ENCODE assay signal across 7 cellular contexts in genomic region chr6:163747058-163747457, GRCh38.
DNase-seq lines count a peak whose midpoint lies in the region; ATAC-seq, FAIRE-seq and TF ChIP-seq lines count a peak whose summit lies in the region.
"Not testable (repeated sequence)": the region's sequence is repeated elsewhere in the genome, so short reads cannot be mapped to it uniquely, and the experiment has no call there.

No MANE protein-coding gene starts in this region.

- H3K4me1 ChIP-seq in K562 (replicated peaks in 1 of 2; ENCODE audit: control insufficient read depth in 2 of 2, insufficient read depth in 2 of 2, low read length in 2 of 2) (peaks cover 1 to 21% of the 10 kb centered on the region in 2 experiments; a peak in 4 of 5 replicates), left ventricle myocardium inferior (peaks cover 52% of the 10 kb centered on the region)

- not testable (repeated sequence) for TF ChIP-seq POLR2A in K562 (conservative IDR thresholded peaks at IDR 0.05); erythroblast (IDR thresholded peaks at IDR 0.05; ENCODE audit: low read length)

- H4K20me1 ChIP-seq in K562 (replicated peaks; ENCODE audit: control insufficient read depth, insufficient read depth, low read length), result not testable (repeated sequence)

- 8% methylated on average over 5 of the region's 5 CpGs for WGBS in K562 (ENCODE audit: insufficient coverage, low coverage, missing lambda C conversion rate)

- in situ Hi-C loops in K562 (cut with MboI), result not testable (repeated sequence)

- FAIRE-seq in K562 (lab: Jason Lieb, UNC), result not testable (repeated sequence)

- not testable (repeated sequence) for H3K4me1 Mint-ChIP-seq in activated CD4-positive, alpha-beta T cell treated with anti-CD3 and anti-CD28 coated beads for 36 hours
- peaks cover 52% of the 10 kb centered on the region for H3K4me1 Mint-ChIP-seq in mesothelial cell of epicardium

- H3K27ac ChIP-seq in K562 (ENCODE audit: extremely low read depth, low read depth, low read length), result not testable (repeated sequence)
- peak overlapping the region; percentile 88 for H3K27ac ChIP-seq in left ventricle myocardium inferior (replicated peaks)

- not testable (repeated sequence) for H3K9me3 ChIP-seq in K562 (replicated peaks; ENCODE audit: control insufficient read depth, insufficient read depth, low read depth, low read length); left ventricle myocardium inferior (replicated peaks)

- not testable (repeated sequence) for H3K9ac ChIP-seq in K562 (ENCODE audit: insufficient read depth in 1 of 2, low read depth in 2 of 2, low read length in 2 of 2)

- H3K36me3 ChIP-seq in K562 (ENCODE audit: control insufficient read depth, insufficient read depth, low read length); left ventricle myocardium inferior: not testable (repeated sequence)

- not testable (repeated sequence) for H3K27me3 Mint-ChIP-seq in activated CD4-positive, alpha-beta T cell treated with anti-CD3 and anti-CD28 coated beads for 36 hours; mesothelial cell of epicardium (ENCODE audit: low read depth)

- not testable (repeated sequence) for TF ChIP-seq CTCF in K562 (IDR thresholded peaks at IDR 0.05 in 2 of 3, conservative IDR thresholded peaks at IDR 0.05 in 1 of 3; ENCODE audit: insufficient read depth in 2 of 3, low read depth in 1 of 3, low read length in 3 of 3); left ventricle myocardium inferior (IDR thresholded peaks at IDR 0.05; ENCODE audit: borderline replicate concordance); mesothelial cell of epicardium (IDR thresholded peaks at IDR 0.05; ENCODE audit: unreplicated experiment)

- not testable (repeated sequence) for TF ChIP-seq EP300 in K562 (IDR thresholded peaks at IDR 0.05; ENCODE audit: low read length)

- not testable (repeated sequence) for H3K9me1 ChIP-seq in K562 (ENCODE audit: control insufficient read depth, insufficient read depth, low read length)

- not testable (repeated sequence) for H3K4me3 ChIP-seq in K562, left ventricle myocardium inferior

- H3K27ac Mint-ChIP-seq in activated CD4-positive, alpha-beta T cell treated with anti-CD3 and anti-CD28 coated beads for 36 hours, result not testable (repeated sequence)
- H3K27ac Mint-ChIP-seq in mesothelial cell of epicardium, result peak overlapping the region; percentile 91

- not testable (repeated sequence) for ATAC-seq in activated CD4-positive, alpha-beta T cell treated with anti-CD3 and anti-CD28 coated beads for 36 hours; K562

- POLR2A ChIA-PET in activated CD4-positive, alpha-beta T cell treated with anti-CD3 and anti-CD28 coated beads for 36 hours (lab: Charles Lee); K562 (lab: Yijun Ruan, JAX): not testable (repeated sequence)

- CTCF ChIA-PET in activated CD4-positive, alpha-beta T cell treated with anti-CD3 and anti-CD28 coated beads for 36 hours (lab: Charles Lee); K562 (lab: Yijun Ruan, JAX; ENCODE audit: low intra/inter-chr PET ratio): not testable (repeated sequence)

- not testable (repeated sequence) for H3K79me2 ChIP-seq in K562 (ENCODE audit: control insufficient read depth, insufficient read depth, low read length)

- TF ChIP-seq RAD21 in K562 (CRISPR knock-in tag; conservative IDR thresholded peaks at IDR 0.05 in 1 of 2, IDR thresholded peaks at IDR 0.05 in 1 of 2), result not testable (repeated sequence)

- DNase-seq in LHCN-M2 (ENCODE audit: low read depth), result peak; percentile 33
- peak; percentile 12 for DNase-seq in activated CD4-positive, alpha-beta T cell treated with anti-CD3 and anti-CD28 coated beads for 36 hours
- not testable (repeated sequence) for DNase-seq in K562 (ENCODE audit: extremely low read depth in 1 of 4, low spot score in 3 of 4); left ventricle myocardium inferior; mesothelial cell of epicardium (ENCODE audit: low spot score in 2 of 2, unreplicated experiment in 2 of 2)
- DNase-seq in erythroblast (lab: John Stamatoyannopoulos, UW), result peak; percentile 31 to 55
- DNase-seq in renal cortical epithelial cell (ENCODE audit: low read depth), result peak; percentile 7

- not testable (repeated sequence) for H3K9me3 Mint-ChIP-seq in activated CD4-positive, alpha-beta T cell treated with anti-CD3 and anti-CD28 coated beads for 36 hours (ENCODE audit: low read depth); mesothelial cell of epicardium

- H3K4me3 Mint-ChIP-seq in activated CD4-positive, alpha-beta T cell treated with anti-CD3 and anti-CD28 coated beads for 36 hours; mesothelial cell of epicardium: not testable (repeated sequence)

- not testable (repeated sequence) for BruUV-seq in K562 (replicated peaks; lab: Mats Ljungman, UMichigan)

- not testable (repeated sequence) for H2AFZ ChIP-seq in K562 (ENCODE audit: low read depth, low read length)

- not testable (repeated sequence) for H3K4me2 ChIP-seq in K562 (ENCODE audit: insufficient read depth, low read length)

- peaks cover 10 to 64% of the 10 kb centered on the region in 2 experiments; a peak in 4 of 5 replicates for H3K27me3 ChIP-seq in K562 (ENCODE audit: control insufficient read depth in 2 of 2, insufficient read depth in 2 of 2, low read length in 2 of 2)
- not testable (repeated sequence) for H3K27me3 ChIP-seq in left ventricle myocardium inferior (ENCODE audit: low read depth)

- not testable (repeated sequence) for H3K36me3 Mint-ChIP-seq in activated CD4-positive, alpha-beta T cell treated with anti-CD3 and anti-CD28 coated beads for 36 hours (ENCODE audit: low read depth); mesothelial cell of epicardium

- intact Hi-C loops in activated CD4-positive, alpha-beta T cell treated with anti-CD3 and anti-CD28 coated beads for 36 hours (cut with DNase I, micrococcal nuclease); K562 (cut with micrococcal nuclease); left ventricle myocardium inferior (cut with micrococcal nuclease): not testable (repeated sequence)

TF ChIP-seq in K562, 482 proteins besides CTCF, POLR2A, EP300 and RAD21:
- TF ChIP-seq USF1 (CRISPR knock-in tag; IDR thresholded peaks at IDR 0.05) (peak; percentile 33; the same call in 1 of the 2 replicates), CHAMP1 (IDR thresholded peaks at IDR 0.05) (0 out of 2 replicates have a peak, but pooled peaks have one; percentile 54), NFIC (IDR thresholded peaks at IDR 0.05) (peak; percentile 57), CC2D1A (IDR thresholded peaks at IDR 0.05) (peak; percentile 52; the same call in 1 of the 2 replicates), CHD2 (IDR thresholded peaks at IDR 0.05; ENCODE audit: low read depth, low read length) (peak; percentile 77), ZNF431 (CRISPR knock-in tag; IDR thresholded peaks at IDR 0.05) (peak; percentile 83)
